ENCODE assay signal across 8 cellular contexts in the genomic region with DNA sequence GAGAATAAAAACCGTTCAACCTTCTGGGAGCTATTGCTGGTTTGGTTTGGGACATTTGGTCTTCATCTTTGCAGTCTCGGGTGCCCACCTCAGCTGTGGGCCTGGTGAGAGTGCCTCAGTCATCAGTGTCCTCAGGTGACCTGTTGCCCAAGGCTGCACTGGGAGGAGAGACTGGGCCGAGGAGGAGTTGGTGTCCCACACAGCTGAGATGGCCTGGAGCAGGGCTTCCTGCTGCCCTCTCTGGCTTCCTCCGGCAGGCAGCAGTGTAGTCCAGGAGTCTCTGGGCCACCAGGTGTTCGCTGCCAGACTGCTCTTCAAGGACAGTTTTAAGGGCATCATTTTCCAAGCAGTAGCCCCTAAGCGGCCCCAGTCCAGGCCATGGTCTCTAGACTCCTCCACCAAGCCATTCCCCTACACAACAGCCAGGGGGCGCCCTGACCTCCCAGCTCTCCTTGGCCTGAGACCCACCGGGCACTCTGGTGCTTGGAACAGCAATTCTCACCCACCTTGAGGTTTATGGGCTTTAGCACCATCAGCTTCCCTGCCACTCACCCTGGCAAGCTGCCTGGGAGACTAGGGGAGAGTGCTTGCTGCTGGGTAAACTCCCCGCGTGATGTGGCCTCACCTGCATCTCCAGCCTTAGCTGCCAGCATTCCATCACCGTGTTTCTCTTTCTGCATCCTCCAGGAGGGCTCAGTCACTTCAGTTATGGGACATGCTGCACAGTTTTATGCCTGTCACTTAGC. TPM values are rescaled to one million over a fixed set of nuclear protein-coding genes. Genes with fewer than 3 reads are reported as not detected.
DNase-seq lines count a peak whose midpoint lies in the region; ATAC-seq and TF ChIP-seq lines count a peak whose summit lies in the region.

No MANE protein-coding gene starts in this region.

- no peak overlapping the region for H3K4me3 Mint-ChIP-seq in stimulated activated naive B cell treated with anti-CD40 and anti-IgM and Interleukin-4, amounts not matched to agents 10 μg/mL and 1 μg/mL and 100 μg/mL, for 72 hours

- no peak for TF ChIP-seq POLR2A in breast epithelium (IDR thresholded peaks at IDR 0.05)

- H3K36me3 ChIP-seq in HEK293 (ENCODE audit: control insufficient read depth in 2 of 2, insufficient read depth in 1 of 2, low read length in 2 of 2): peaks cover 6 to 87% of the 10 kb centered on the region in 2 experiments; a peak in 2 of 3 replicates
- peaks cover 5% of the 10 kb centered on the region for H3K36me3 ChIP-seq in breast epithelium

- peak overlapping the region; percentile 62 for H3K27ac Mint-ChIP-seq in stimulated activated naive B cell treated with anti-CD40 and anti-IgM and Interleukin-4, amounts not matched to agents 10 μg/mL and 1 μg/mL and 100 μg/mL, for 72 hours

- ATAC-seq in stimulated activated naive B cell treated with anti-CD40 and anti-IgM and Interleukin-4, amounts not matched to agents 10 μg/mL and 1 μg/mL and 100 μg/mL, for 72 hours (replicated peaks): peak; percentile 84 to 91
- ATAC-seq in HG03159 (IDR thresholded peaks at IDR 0.05; ENCODE audit: unreplicated experiment) (no peak), HG03432 (IDR thresholded peaks at IDR 0.05; ENCODE audit: unreplicated experiment) (no peak)

- no peaks in the 10 kb centered on the region for H3K27me3 ChIP-seq in breast epithelium

- intact Hi-C loops in breast epithelium (cut with DNase I; ENCODE audit: low total_unique reads): no loop called here

- POLR2A ChIA-PET in HEK293 (lab: Yijun Ruan, JAX): interaction anchor here (1.2 to 1.4 kb wide), 2 partner anchors 8 to 33 kb away, joined by 3 to 8 read pairs; no protein-coding TSS in a partner anchor

- H3K9me3 ChIP-seq in HEK293 (ENCODE audit: control insufficient read depth, insufficient read depth, low read depth, low read length): no peaks in the 10 kb centered on the region
- H3K9me3 ChIP-seq in breast epithelium: no peaks in the 10 kb centered on the region

- no peaks in the 10 kb centered on the region for H3K9me3 Mint-ChIP-seq in stimulated activated naive B cell treated with anti-CD40 and anti-IgM and Interleukin-4, amounts not matched to agents 10 μg/mL and 1 μg/mL and 100 μg/mL, for 72 hours

- DNase-seq in CD1c-positive myeloid dendritic cell (ENCODE audit: extremely low spot score): peak; percentile 56
- DNase-seq in T-helper 9 cell: peak; percentile 65
- DNase-seq in breast epithelium (ENCODE audit: low spot score in 2 of 2): no peak
- peak; percentile 76 for DNase-seq in left kidney (ENCODE audit: low read depth, low spot score)
- no peak for DNase-seq in stimulated activated naive B cell treated with anti-CD40 and anti-IgM and Interleukin-4, amounts not matched to agents 10 μg/mL and 1 μg/mL and 100 μg/mL, for 72 hours

- peaks cover 50 to 67% of the 10 kb centered on the region in 2 donors for H3K36me3 Mint-ChIP-seq in stimulated activated naive B cell treated with anti-CD40 and anti-IgM and Interleukin-4, amounts not matched to agents 10 μg/mL and 1 μg/mL and 100 μg/mL, for 72 hours

- CTCF ChIA-PET in HEK293 (lab: Yijun Ruan, JAX): interaction anchor here (0.5 to 4.0 kb wide), 40 partner anchors 8 to 409 kb away, joined by 3 to 39 read pairs (median 4); a partner anchor contains a TSS

- H3K27me3 Mint-ChIP-seq in stimulated activated naive B cell treated with anti-CD40 and anti-IgM and Interleukin-4, amounts not matched to agents 10 μg/mL and 1 μg/mL and 100 μg/mL, for 72 hours: no peaks in the 10 kb centered on the region

- TF ChIP-seq CTCF in HEK293 (tag by site-specific recombination; IDR thresholded peaks at IDR 0.05): peak; percentile 79
- peak in 2 of 3 donors; percentile 65 to 73 for TF ChIP-seq CTCF in breast epithelium (IDR thresholded peaks at IDR 0.05)

- H3K4me1 Mint-ChIP-seq in stimulated activated naive B cell treated with anti-CD40 and anti-IgM and Interleukin-4, amounts not matched to agents 10 μg/mL and 1 μg/mL and 100 μg/mL, for 72 hours: peaks cover 30 to 47% of the 10 kb centered on the region in 2 donors

- no peak overlapping the region for H3K4me3 ChIP-seq in HEK293 (ENCODE audit: low read depth, low read length)
- H3K4me3 ChIP-seq in breast epithelium: no peak overlapping the region

- no peaks in the 10 kb centered on the region for H3K4me1 ChIP-seq in HEK293 (ENCODE audit: control insufficient read depth, insufficient read depth, low read length)
- no peaks in the 10 kb centered on the region for H3K4me1 ChIP-seq in breast epithelium

- no peak overlapping the region for H3K27ac ChIP-seq in HEK293 (ENCODE audit: extremely low read depth, low read depth, low read length)
- peak overlapping the region in 1 of 2 donors; percentile 27 for H3K27ac ChIP-seq in breast epithelium

TF ChIP-seq in HEK293, 187 proteins besides CTCF, POLR2A, EP300 and RAD21 (continues in another document):
- TF ChIP-seq, protein P1, sequence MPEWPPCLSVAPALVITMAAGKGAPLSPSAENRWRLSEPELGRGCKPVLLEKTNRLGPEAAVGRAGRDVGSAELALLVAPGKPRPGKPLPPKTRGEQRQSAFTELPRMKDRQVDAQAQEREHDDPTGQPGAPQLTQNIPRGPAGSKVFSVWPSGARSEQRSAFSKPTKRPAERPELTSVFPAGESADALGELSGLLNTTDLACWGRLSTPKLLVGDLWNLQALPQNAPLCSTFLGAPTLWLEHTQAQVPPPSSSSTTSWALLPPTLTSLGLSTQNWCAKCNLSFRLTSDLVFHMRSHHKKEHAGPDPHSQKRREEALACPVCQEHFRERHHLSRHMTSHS (tag by site-specific recombination; IDR thresholded peaks at IDR 0.05): no peak
- no peak for TF ChIP-seq ZNF133 (tag by site-specific recombination; IDR thresholded peaks at IDR 0.05)
- TF ChIP-seq KLF8 (tag by site-specific recombination; IDR thresholded peaks at IDR 0.05): no peak
- peak; percentile 36; the same call in 1 of the 2 replicates for TF ChIP-seq ZBTB48 (tag by site-specific recombination; IDR thresholded peaks at IDR 0.05)
- TF ChIP-seq SCRT1 (tag by site-specific recombination; IDR thresholded peaks at IDR 0.05; ENCODE audit: borderline replicate concordance): peak; percentile 69; the same call in 1 of the 2 replicates
- no peak for TF ChIP-seq ZNF426 (tag by site-specific recombination; IDR thresholded peaks at IDR 0.05)
- TF ChIP-seq, protein P2, sequence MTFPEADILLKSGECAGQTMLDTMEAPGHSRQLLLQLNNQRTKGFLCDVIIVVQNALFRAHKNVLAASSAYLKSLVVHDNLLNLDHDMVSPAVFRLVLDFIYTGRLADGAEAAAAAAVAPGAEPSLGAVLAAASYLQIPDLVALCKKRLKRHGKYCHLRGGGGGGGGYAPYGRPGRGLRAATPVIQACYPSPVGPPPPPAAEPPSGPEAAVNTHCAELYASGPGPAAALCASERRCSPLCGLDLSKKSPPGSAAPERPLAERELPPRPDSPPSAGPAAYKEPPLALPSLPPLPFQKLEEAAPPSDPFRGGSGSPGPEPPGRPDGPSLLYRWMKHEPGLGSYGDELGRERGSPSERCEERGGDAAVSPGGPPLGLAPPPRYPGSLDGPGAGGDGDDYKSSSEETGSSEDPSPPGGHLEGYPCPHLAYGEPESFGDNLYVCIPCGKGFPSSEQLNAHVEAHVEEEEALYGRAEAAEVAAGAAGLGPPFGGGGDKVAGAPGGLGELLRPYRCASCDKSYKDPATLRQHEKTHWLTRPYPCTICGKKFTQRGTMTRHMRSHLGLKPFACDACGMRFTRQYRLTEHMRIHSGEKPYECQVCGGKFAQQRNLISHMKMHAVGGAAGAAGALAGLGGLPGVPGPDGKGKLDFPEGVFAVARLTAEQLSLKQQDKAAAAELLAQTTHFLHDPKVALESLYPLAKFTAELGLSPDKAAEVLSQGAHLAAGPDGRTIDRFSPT (tag by site-specific recombination; IDR thresholded peaks at IDR 0.05): no peak
- no peak for TF ChIP-seq ZBTB21 (tag by site-specific recombination; IDR thresholded peaks at IDR 0.05)
- TF ChIP-seq ZNF391 (tag by site-specific recombination; IDR thresholded peaks at IDR 0.05; ENCODE audit: borderline replicate concordance, low read depth): no peak
- TF ChIP-seq YY2 (tag by site-specific recombination; IDR thresholded peaks at IDR 0.05): no peak
- no peak for TF ChIP-seq ZNF510 (tag by site-specific recombination; IDR thresholded peaks at IDR 0.05; ENCODE audit: insufficient replicate concordance)
- peak; percentile 66 for TF ChIP-seq ZNF341 (tag by site-specific recombination; IDR thresholded peaks at IDR 0.05; ENCODE audit: low read depth)
- no peak for TF ChIP-seq ZNF423 (tag by site-specific recombination; IDR thresholded peaks at IDR 0.05)
- TF ChIP-seq, protein P3, sequence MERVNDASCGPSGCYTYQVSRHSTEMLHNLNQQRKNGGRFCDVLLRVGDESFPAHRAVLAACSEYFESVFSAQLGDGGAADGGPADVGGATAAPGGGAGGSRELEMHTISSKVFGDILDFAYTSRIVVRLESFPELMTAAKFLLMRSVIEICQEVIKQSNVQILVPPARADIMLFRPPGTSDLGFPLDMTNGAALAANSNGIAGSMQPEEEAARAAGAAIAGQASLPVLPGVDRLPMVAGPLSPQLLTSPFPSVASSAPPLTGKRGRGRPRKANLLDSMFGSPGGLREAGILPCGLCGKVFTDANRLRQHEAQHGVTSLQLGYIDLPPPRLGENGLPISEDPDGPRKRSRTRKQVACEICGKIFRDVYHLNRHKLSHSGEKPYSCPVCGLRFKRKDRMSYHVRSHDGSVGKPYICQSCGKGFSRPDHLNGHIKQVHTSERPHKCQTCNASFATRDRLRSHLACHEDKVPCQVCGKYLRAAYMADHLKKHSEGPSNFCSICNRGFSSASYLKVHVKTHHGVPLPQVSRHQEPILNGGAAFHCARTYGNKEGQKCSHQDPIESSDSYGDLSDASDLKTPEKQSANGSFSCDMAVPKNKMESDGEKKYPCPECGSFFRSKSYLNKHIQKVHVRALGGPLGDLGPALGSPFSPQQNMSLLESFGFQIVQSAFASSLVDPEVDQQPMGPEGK (tag by site-specific recombination; IDR thresholded peaks at IDR 0.05): peak; percentile 21; the same call in 1 of the 2 replicates
- no peak for TF ChIP-seq PRDM1 (tag by site-specific recombination; IDR thresholded peaks at IDR 0.05)
- TF ChIP-seq TRIM28 (IDR thresholded peaks at IDR 0.05; ENCODE audit: borderline replicate concordance, low read length): no peak

RNA-seq across cellular contexts. Expression of a gene that starts 9.1 kb away (rescaled TPM):
- total RNA-seq in breast epithelium: 10 to 100 TPM in 2 of 3 donors, under 1 TPM in 1; 0.96 to 33.1 (median 22.3) TPM

RNA-seq across cellular contexts. Expression of a gene that starts 10.7 kb away (rescaled TPM):
- 10 to 100 TPM; 20.0 to 28.0 (median 26.5) TPM for total RNA-seq in breast epithelium

RNA-seq across cellular contexts. Expression of a gene that starts 34.1 kb away (rescaled TPM):
- total RNA-seq in breast epithelium: 10 to 100 TPM; 29.4 to 67.5 (median 52.0) TPM

RNA-seq across cellular contexts. Expression of a gene that starts 41.9 kb away (rescaled TPM):
- 10 to 100 TPM in 1 of 3 donors, 1 to 10 TPM in 2; 6.0 to 10.5 (median 7.4) TPM for total RNA-seq in breast epithelium

RNA-seq across cellular contexts. Expression of a gene that starts 50.4 kb away (rescaled TPM):
- 1 to 10 TPM in 1 of 3 donors, under 1 TPM in 1, not detected in 1; 0.66 to 5.3 TPM for total RNA-seq in breast epithelium

Comparison
In these comparisons a context has a peak if more than half of its experiments do, and no peak if none do; other contexts are left out.
1. DNase-seq: peak in CD1c-positive myeloid dendritic cell (single experiment), T-helper 9 cell (single experiment) and left kidney (single experiment); none in breast epithelium (0 of 2) and stimulated activated naive B cell treated with anti-CD40 and anti-IgM and Interleukin-4, amounts not matched to agents 10 μg/mL and 1 μg/mL and 100 μg/mL, for 72 hours (single experiment).
2. ATAC-seq: peak in stimulated activated naive B cell treated with anti-CD40 and anti-IgM and Interleukin-4, amounts not matched to agents 10 μg/mL and 1 μg/mL and 100 μg/mL, for 72 hours (2 of 2); none in HG03159 (single experiment) and HG03432 (single experiment).